ENCODE assay signal across 9 cellular contexts in genomic region chr18:65091737-65092329, GRCh38.
DNase-seq lines count a peak whose midpoint lies in the region; ATAC-seq and TF ChIP-seq lines count a peak whose summit lies in the region.
"Had no signal": no experiment of that assay in that cellular context is flagged by ENCODE, and none has a peak within 500 bp of the region (broad histone marks: within the 10 kb centered on the region; RNA-seq: fewer than 3 reads in every experiment).

No MANE protein-coding gene starts in this region.

- intact Hi-C loops in tibial artery (cut with DNase I; ENCODE audit: low total_unique reads), result no loop called here

- peak; percentile 91 for TF ChIP-seq CTCF in OCI-LY3 (IDR thresholded peaks at IDR 0.05; ENCODE audit: low read depth, low read length)
- TF ChIP-seq CTCF in tibial artery (IDR thresholded peaks at IDR 0.05), result no peak

- no peaks in the 10 kb centered on the region for H3K9me3 ChIP-seq in OCI-LY3 (ENCODE audit: insufficient read depth, low read length)
- H3K9me3 ChIP-seq in tibial artery, result no peaks in the 10 kb centered on the region

- peak; percentile 73 for ATAC-seq in HG02623 (IDR thresholded peaks at IDR 0.05; ENCODE audit: unreplicated experiment)
- ATAC-seq in activated CD8-positive, alpha-beta T cell treated with anti-CD3 and anti-CD28 coated beads, Interleukin-2, amount 10 ng/mL, durations not matched to agents 7 days and 5 days, result no peak
- ATAC-seq in GM21528 (IDR thresholded peaks at IDR 0.05; ENCODE audit: low FRiP score, unreplicated experiment), result no peak

- no peak overlapping the region for H2AFZ ChIP-seq in OCI-LY3 (ENCODE audit: low read depth, low read length)

- no peaks in the 10 kb centered on the region for H3K4me1 ChIP-seq in OCI-LY3 (ENCODE audit: low read length)
- no peaks in the 10 kb centered on the region for H3K4me1 ChIP-seq in tibial artery

- H3K36me3 ChIP-seq in OCI-LY3 (replicated peaks; ENCODE audit: low read depth, low read length) (no peaks in the 10 kb centered on the region), tibial artery (no peaks in the 10 kb centered on the region)

- peak; percentile 51 for DNase-seq in DMS 273 treated with DMSO at 0.1 percent for 48 hours (lab: John Stamatoyannopoulos, UW)
- DNase-seq in globus pallidus (ENCODE audit: low spot score), result peak; percentile 24
- no peak for DNase-seq in EL
- no peak for DNase-seq in activated CD8-positive, alpha-beta T cell treated with anti-CD3 and anti-CD28 coated beads, Interleukin-2, amount 10 ng/mL, durations not matched to agents 7 days and 5 days
- no peak for DNase-seq in tibial artery

- peaks cover 8% of the 10 kb centered on the region for H3K9me3 Mint-ChIP-seq in activated CD8-positive, alpha-beta T cell treated with anti-CD3 and anti-CD28 coated beads, Interleukin-2, amount 10 ng/mL, durations not matched to agents 7 days and 5 days (ENCODE audit: insufficient read depth)

- CTCF ChIA-PET in activated CD8-positive, alpha-beta T cell treated with anti-CD3 and anti-CD28 coated beads, Interleukin-2, amount 10 ng/mL, durations not matched to agents 7 days and 5 days (lab: Charles Lee), result no interaction called here

- H3K27me3 ChIP-seq in OCI-LY3 (ENCODE audit: low read depth, low read length) (no peaks in the 10 kb centered on the region), tibial artery (no peaks in the 10 kb centered on the region)

- H3K4me2 ChIP-seq in OCI-LY3 (ENCODE audit: low read length), result no peak overlapping the region

- H3K36me3 Mint-ChIP-seq in activated CD8-positive, alpha-beta T cell treated with anti-CD3 and anti-CD28 coated beads, Interleukin-2, amount 10 ng/mL, durations not matched to agents 7 days and 5 days (ENCODE audit: low read depth), result no peaks in the 10 kb centered on the region

- H3K27ac ChIP-seq in OCI-LY3 (ENCODE audit: low read length) (no peak overlapping the region), tibial artery (no peak overlapping the region)
- H3K27ac ChIP-seq: epithelial cell of prostate had no signal

- H4K20me1 ChIP-seq in OCI-LY3 (ENCODE audit: insufficient read depth, low read length), result no peaks in the 10 kb centered on the region

- H3K4me3 Mint-ChIP-seq in activated CD8-positive, alpha-beta T cell treated with anti-CD3 and anti-CD28 coated beads, Interleukin-2, amount 10 ng/mL, durations not matched to agents 7 days and 5 days, result no peak overlapping the region

- no peaks in the 10 kb centered on the region for H3K4me1 Mint-ChIP-seq in activated CD8-positive, alpha-beta T cell treated with anti-CD3 and anti-CD28 coated beads, Interleukin-2, amount 10 ng/mL, durations not matched to agents 7 days and 5 days (ENCODE audit: low read depth)

- no peak overlapping the region for H3K4me3 ChIP-seq in OCI-LY3 (ENCODE audit: low read length)
- H3K4me3 ChIP-seq in tibial artery, result no peak overlapping the region

- no peak overlapping the region for H3K9ac ChIP-seq in OCI-LY3 (ENCODE audit: low read length)

- H3K79me2 ChIP-seq in OCI-LY3 (ENCODE audit: low read length), result no peaks in the 10 kb centered on the region

- no peak overlapping the region for H3K27ac Mint-ChIP-seq in activated CD8-positive, alpha-beta T cell treated with anti-CD3 and anti-CD28 coated beads, Interleukin-2, amount 10 ng/mL, durations not matched to agents 7 days and 5 days

- POLR2A ChIA-PET in activated CD8-positive, alpha-beta T cell treated with anti-CD3 and anti-CD28 coated beads, Interleukin-2, amount 10 ng/mL, durations not matched to agents 7 days and 5 days (lab: Charles Lee), result no interaction called here

- no peaks in the 10 kb centered on the region for H3K27me3 Mint-ChIP-seq in activated CD8-positive, alpha-beta T cell treated with anti-CD3 and anti-CD28 coated beads, Interleukin-2, amount 10 ng/mL, durations not matched to agents 7 days and 5 days (ENCODE audit: low read depth)

Comparison
In these comparisons a context has a peak if more than half of its experiments do, and no peak if none do; other contexts are left out.
1. DNase-seq: peak in DMS 273 treated with DMSO at 0.1 percent for 48 hours (single experiment) and globus pallidus (single experiment); none in EL (single experiment), activated CD8-positive, alpha-beta T cell treated with anti-CD3 and anti-CD28 coated beads, Interleukin-2, amount 10 ng/mL, durations not matched to agents 7 days and 5 days (single experiment) and tibial artery (0 of 2).